Comparison of ENCODE assay signal across 18 cellular contexts in genomic region chr1:100240013-100240412, GRCh38. TPM values are rescaled to one million over a fixed set of nuclear protein-coding genes. Genes with fewer than 3 reads are reported as not detected.
DNase-seq lines count a peak whose midpoint lies in the region; ATAC-seq and TF ChIP-seq lines count a peak whose summit lies in the region.
"Had no signal": no experiment of that assay in that cellular context is flagged by ENCODE, and none has a peak within 500 bp of the region (broad histone marks: within the 10 kb centered on the region; RNA-seq: fewer than 3 reads in every experiment).

No MANE protein-coding gene starts in this region.

- peak; percentile 2 for DNase-seq in NCI-H510A treated with DMSO at 0.1 percent for 48 hours (lab: John Stamatoyannopoulos, UW)
- DNase-seq in NCI-H510A (lab: John Stamatoyannopoulos, UW) = no peak
- peak; percentile 6 for DNase-seq in NCI-H2029 (lab: John Stamatoyannopoulos, UW)
- no peak for DNase-seq in left lung
- DNase-seq in upper lobe of left lung = no peak
- no peak for DNase-seq in pons (ENCODE audit: low spot score)
- no peak for DNase-seq in SKM-1 (lab: John Stamatoyannopoulos, UW; ENCODE audit: unreplicated experiment)
- no peak for DNase-seq in activated CD4-positive, alpha-beta T cell treated with anti-CD3 and anti-CD28 coated beads for 4 hours
- DNase-seq: CD4-positive, CD25-positive, alpha-beta regulatory T cell; COR-L47; HFFc6; KBM-7; MV-4-11; NCI-H1694 treated with DMSO at 0.1 percent for 48 hours; NCI-H2171; NCI-H69; SHP77 had no signal

- H3K36me3 ChIP-seq in left lung (peaks cover 0 to 9% of the 10 kb centered on the region in 2 donors), upper lobe of left lung (peaks cover 0 to 26% (median 0%) of the 10 kb centered on the region in 4 donors)

- no peak for TF ChIP-seq POLR2A in upper lobe of left lung (IDR thresholded peaks at IDR 0.05)

- H3K27ac ChIP-seq in left lung (no peak overlapping the region), upper lobe of left lung (peak overlapping the region in 3 of 4 donors; percentile 15 to 54 (median 16))
- H3K27ac ChIP-seq: SK-N-MC had no signal

- TF ChIP-seq EP300 in upper lobe of left lung (IDR thresholded peaks at IDR 0.05) = no peak

- intact Hi-C loops in left lung (cut with DNase I) = no loop called here

- ATAC-seq in left lung (peak; percentile 44), upper lobe of left lung (ENCODE audit: low FRiP score in 2 of 2) (no peak)

- H3K4me3 ChIP-seq in left lung = no peak overlapping the region
- H3K4me3 ChIP-seq in upper lobe of left lung = no peak overlapping the region
- H3K4me3 ChIP-seq: SK-N-MC had no signal

- H3K4me1 ChIP-seq in left lung (peaks cover 0 to 4% of the 10 kb centered on the region in 2 donors), upper lobe of left lung (peaks cover 0 to 16% (median 7%) of the 10 kb centered on the region in 4 donors)

- TF ChIP-seq CTCF in left lung (IDR thresholded peaks at IDR 0.05) (no peak), upper lobe of left lung (IDR thresholded peaks at IDR 0.05) (no peak)

- 67 to 79% methylated on average over 1 of the region's 1 CpG for WGBS in upper lobe of left lung, 2 donors

- H3K27me3 ChIP-seq in left lung = no peaks in the 10 kb centered on the region
- H3K27me3 ChIP-seq in upper lobe of left lung = no peaks in the 10 kb centered on the region

- no peaks in the 10 kb centered on the region for H3K9me3 ChIP-seq in left lung
- H3K9me3 ChIP-seq in upper lobe of left lung = no peaks in the 10 kb centered on the region

RNA-seq across cellular contexts. Expression of gene DBT, which starts 9.6 kb away (rescaled TPM):
- 10 to 100 TPM; 15.9 to 22.6 TPM for total RNA-seq in left lung
- 10 to 100 TPM in 3 of 6 donors, 1 to 10 TPM in 3; 4.4 to 17.1 (median 9.8) TPM for total RNA-seq in upper lobe of left lung

RNA-seq across cellular contexts. Expression of gene RTCA, which starts 26.0 kb away (rescaled TPM):
- 10 to 100 TPM; 37.1 to 38.7 TPM for total RNA-seq in left lung
- total RNA-seq in upper lobe of left lung = 10 to 100 TPM; 12.1 to 36.4 (median 30.3) TPM

Comparison
In these comparisons a context has a peak if more than half of its experiments do, and no peak if none do; other contexts are left out.
1. DNase-seq: peak in NCI-H510A treated with DMSO at 0.1 percent for 48 hours (single experiment) and NCI-H2029 (single experiment); none in NCI-H510A (single experiment), left lung (0 of 2), upper lobe of left lung (0 of 2), pons (single experiment), SKM-1 (single experiment) and activated CD4-positive, alpha-beta T cell treated with anti-CD3 and anti-CD28 coated beads for 4 hours (0 of 2).
2. H3K27ac ChIP-seq: peak in upper lobe of left lung (3 of 4); none in left lung (0 of 2).